In genomic region chr2:29317801-29318485, GRCh38 we compare ENCODE assay signal across 13 cellular contexts.
"Had no signal": no experiment of that assay in that cellular context is flagged by ENCODE, and none has a peak within 500 bp of the region (broad histone marks: within the 10 kb centered on the region; RNA-seq: fewer than 3 reads in every experiment).

No MANE protein-coding gene starts in this region.

- H3K9me3 ChIP-seq: heart right ventricle, tibial nerve had no signal

- H3K36me3 ChIP-seq: heart right ventricle, tibial nerve, WERI-Rb-1 had no signal

- DNase-seq: activated CD4-positive, alpha-beta memory T cell treated with anti-CD3 and anti-CD28 coated beads, Interleukin-2, amount 10 ng/mL, durations not matched to agents 7 days and 5 days; activated CD4-positive, alpha-beta T cell treated with anti-CD3 and anti-CD28 coated beads for 36 hours; activated CD8-positive, alpha-beta memory T cell treated with anti-CD3 and anti-CD28 coated beads, Interleukin-2, amount 50 U/mL, for 4 hours; activated naive CD8-positive, alpha-beta T cell treated with anti-CD3 and anti-CD28 coated beads, Interleukin-2, amount 10 ng/mL, durations not matched to agents 7 days and 5 days; activated T-cell treated with anti-CD3 and anti-CD28 coated beads, Interleukin-2, amount 50 U/mL, for 72 hours; aorta; islet precursor cell; T1000; WERI-Rb-1 had no signal

- H3K27ac ChIP-seq: heart right ventricle, parathyroid adenoma, tibial nerve, WERI-Rb-1 had no signal

- H3K4me3 ChIP-seq: heart right ventricle, skin epidermis, tibial nerve had no signal

- H3K27me3 ChIP-seq: tibial nerve had no signal

- ATAC-seq: activated CD4-positive, alpha-beta T cell treated with anti-CD3 and anti-CD28 coated beads for 36 hours; activated T-cell treated with anti-CD3 and anti-CD28 coated beads, Interleukin-2, amount 50 U/mL, for 72 hours had no signal

- H3K4me1 ChIP-seq: parathyroid adenoma had no signal
